ENCODE assay signal across 2 cellular contexts in the genomic region with DNA sequence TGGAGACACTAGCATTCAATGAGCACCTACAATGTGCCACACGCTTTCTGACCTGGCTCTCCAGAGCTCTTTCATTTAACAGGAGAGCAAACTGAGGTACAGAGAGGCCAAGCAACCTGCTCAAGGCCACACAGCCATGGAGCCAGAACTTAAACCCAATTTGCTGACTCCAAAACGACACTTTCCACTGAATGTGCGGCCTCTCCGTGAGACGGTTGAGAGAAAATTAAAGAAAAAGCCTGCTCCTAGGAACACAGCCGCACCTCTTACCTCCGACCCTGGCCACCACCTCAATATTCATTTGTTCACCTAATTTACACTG.
TF ChIP-seq lines count a peak whose summit lies in the region.

No MANE protein-coding gene starts in this region.

TF ChIP-seq in SK-N-SH, 30 proteins besides CTCF, POLR2A, EP300 and RAD21 (continued from another document):
- TF ChIP-seq, protein P1, sequence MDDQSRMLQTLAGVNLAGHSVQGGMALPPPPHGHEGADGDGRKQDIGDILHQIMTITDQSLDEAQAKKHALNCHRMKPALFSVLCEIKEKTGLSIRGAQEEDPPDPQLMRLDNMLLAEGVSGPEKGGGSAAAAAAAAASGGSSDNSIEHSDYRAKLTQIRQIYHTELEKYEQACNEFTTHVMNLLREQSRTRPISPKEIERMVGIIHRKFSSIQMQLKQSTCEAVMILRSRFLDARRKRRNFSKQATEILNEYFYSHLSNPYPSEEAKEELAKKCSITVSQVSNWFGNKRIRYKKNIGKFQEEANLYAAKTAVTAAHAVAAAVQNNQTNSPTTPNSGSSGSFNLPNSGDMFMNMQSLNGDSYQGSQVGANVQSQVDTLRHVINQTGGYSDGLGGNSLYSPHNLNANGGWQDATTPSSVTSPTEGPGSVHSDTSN (IDR thresholded peaks at IDR 0.05): no peak
- TF ChIP-seq GATA2 (CRISPR knock-in tag; IDR thresholded peaks at IDR 0.05): no peak

TF ChIP-seq in SK-N-SH treated with all-trans-retinoic acid at 6 μM for 48 hours, 23 proteins besides CTCF, POLR2A, EP300 and RAD21 (continued from another document):
- TF ChIP-seq, protein P2, sequence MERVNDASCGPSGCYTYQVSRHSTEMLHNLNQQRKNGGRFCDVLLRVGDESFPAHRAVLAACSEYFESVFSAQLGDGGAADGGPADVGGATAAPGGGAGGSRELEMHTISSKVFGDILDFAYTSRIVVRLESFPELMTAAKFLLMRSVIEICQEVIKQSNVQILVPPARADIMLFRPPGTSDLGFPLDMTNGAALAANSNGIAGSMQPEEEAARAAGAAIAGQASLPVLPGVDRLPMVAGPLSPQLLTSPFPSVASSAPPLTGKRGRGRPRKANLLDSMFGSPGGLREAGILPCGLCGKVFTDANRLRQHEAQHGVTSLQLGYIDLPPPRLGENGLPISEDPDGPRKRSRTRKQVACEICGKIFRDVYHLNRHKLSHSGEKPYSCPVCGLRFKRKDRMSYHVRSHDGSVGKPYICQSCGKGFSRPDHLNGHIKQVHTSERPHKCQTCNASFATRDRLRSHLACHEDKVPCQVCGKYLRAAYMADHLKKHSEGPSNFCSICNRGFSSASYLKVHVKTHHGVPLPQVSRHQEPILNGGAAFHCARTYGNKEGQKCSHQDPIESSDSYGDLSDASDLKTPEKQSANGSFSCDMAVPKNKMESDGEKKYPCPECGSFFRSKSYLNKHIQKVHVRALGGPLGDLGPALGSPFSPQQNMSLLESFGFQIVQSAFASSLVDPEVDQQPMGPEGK (CRISPR knock-in tag; IDR thresholded peaks at IDR 0.05; ENCODE audit: borderline replicate concordance): no peak
- TF ChIP-seq ESRRG (CRISPR knock-in tag; IDR thresholded peaks at IDR 0.05) (no peak), ZC3H10 (CRISPR knock-in tag; IDR thresholded peaks at IDR 0.05) (no peak), ZNF8 (CRISPR knock-in tag; IDR thresholded peaks at IDR 0.05) (no peak), ZNF70 (CRISPR knock-in tag; IDR thresholded peaks at IDR 0.05) (no peak), GLIS3 (CRISPR knock-in tag; IDR thresholded peaks at IDR 0.05) (no peak), ZFP3 (CRISPR knock-in tag; IDR thresholded peaks at IDR 0.05) (no peak), ZFP30 (CRISPR knock-in tag; IDR thresholded peaks at IDR 0.05) (no peak), TOX (CRISPR knock-in tag; IDR thresholded peaks at IDR 0.05; ENCODE audit: borderline replicate concordance) (no peak), ARNTL (CRISPR knock-in tag; IDR thresholded peaks at IDR 0.05; ENCODE audit: borderline replicate concordance, low read depth) (no peak), TCF4 (CRISPR knock-in tag; IDR thresholded peaks at IDR 0.05; ENCODE audit: borderline replicate concordance) (no peak)
- TF ChIP-seq, protein P3, sequence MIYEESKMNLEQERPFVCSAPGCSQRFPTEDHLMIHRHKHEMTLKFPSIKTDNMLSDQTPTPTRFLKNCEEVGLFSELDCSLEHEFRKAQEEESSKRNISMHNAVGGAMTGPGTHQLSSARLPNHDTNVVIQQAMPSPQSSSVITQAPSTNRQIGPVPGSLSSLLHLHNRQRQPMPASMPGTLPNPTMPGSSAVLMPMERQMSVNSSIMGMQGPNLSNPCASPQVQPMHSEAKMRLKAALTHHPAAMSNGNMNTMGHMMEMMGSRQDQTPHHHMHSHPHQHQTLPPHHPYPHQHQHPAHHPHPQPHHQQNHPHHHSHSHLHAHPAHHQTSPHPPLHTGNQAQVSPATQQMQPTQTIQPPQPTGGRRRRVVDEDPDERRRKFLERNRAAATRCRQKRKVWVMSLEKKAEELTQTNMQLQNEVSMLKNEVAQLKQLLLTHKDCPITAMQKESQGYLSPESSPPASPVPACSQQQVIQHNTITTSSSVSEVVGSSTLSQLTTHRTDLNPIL (CRISPR knock-in tag; IDR thresholded peaks at IDR 0.05; ENCODE audit: low read depth): no peak
- TF ChIP-seq, protein P4, sequence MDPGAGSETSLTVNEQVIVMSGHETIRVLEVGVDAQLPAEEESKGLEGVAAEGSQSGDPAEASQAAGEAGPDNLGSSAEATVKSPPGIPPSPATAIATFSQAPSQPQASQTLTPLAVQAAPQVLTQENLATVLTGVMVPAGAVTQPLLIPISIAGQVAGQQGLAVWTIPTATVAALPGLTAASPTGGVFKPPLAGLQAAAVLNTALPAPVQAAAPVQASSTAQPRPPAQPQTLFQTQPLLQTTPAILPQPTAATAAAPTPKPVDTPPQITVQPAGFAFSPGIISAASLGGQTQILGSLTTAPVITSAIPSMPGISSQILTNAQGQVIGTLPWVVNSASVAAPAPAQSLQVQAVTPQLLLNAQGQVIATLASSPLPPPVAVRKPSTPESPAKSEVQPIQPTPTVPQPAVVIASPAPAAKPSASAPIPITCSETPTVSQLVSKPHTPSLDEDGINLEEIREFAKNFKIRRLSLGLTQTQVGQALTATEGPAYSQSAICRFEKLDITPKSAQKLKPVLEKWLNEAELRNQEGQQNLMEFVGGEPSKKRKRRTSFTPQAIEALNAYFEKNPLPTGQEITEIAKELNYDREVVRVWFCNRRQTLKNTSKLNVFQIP (CRISPR knock-in tag; IDR thresholded peaks at IDR 0.05; ENCODE audit: borderline replicate concordance, low read depth): no peak
